In the genomic region with DNA sequence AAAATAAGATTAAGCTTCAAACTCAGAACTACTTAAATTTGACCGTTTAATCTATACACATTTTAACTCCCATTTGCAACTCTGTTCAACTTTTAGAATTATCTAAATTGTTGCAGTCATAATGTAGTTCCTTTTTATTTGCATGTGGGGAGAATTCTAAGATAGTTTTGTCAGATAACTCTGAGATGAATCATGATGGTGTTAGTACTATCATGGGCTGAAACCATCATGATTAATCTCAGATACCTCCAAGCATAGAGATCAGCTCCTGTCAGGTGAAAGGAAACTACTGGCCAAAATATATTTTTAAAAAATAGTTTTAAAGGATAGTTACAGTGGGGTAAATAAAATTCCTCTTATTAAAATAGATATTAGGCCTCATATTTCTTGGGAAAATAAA, we compare ENCODE assay signal across 17 cellular contexts. TPM values are rescaled to one million over a fixed set of nuclear protein-coding genes. Genes with fewer than 3 reads are reported as not detected.
A peak's percentile ranks its signal among the peaks of the same experiment; 100 is the strongest.
DNase-seq lines count a peak whose midpoint lies in the region; ATAC-seq and TF ChIP-seq lines count a peak whose summit lies in the region.
"Had no signal": no experiment of that assay in that cellular context is flagged by ENCODE, and none has a peak within 500 bp of the region (broad histone marks: within the 10 kb centered on the region; RNA-seq: fewer than 3 reads in every experiment).

No MANE protein-coding gene starts in this region.

- POLR2A ChIA-PET in IMR-90 (lab: Charles Lee; ENCODE audit: unreplicated experiment), result no interaction called here

- H3K4me2 ChIP-seq in IMR-90 (ENCODE audit: low read depth, low read length), result no peak overlapping the region

- no peak overlapping the region for H3K4me3 ChIP-seq in IMR-90 (ENCODE audit: insufficient read depth, low read depth, low read length)
- H3K4me3 ChIP-seq in brain microvascular endothelial cell (ENCODE audit: low read depth, low read length), result no peak overlapping the region
- no peak overlapping the region for H3K4me3 ChIP-seq in WERI-Rb-1 (ENCODE audit: low read depth, low read length)
- H3K4me3 ChIP-seq: K562, left ventricle myocardium inferior, upper lobe of right lung had no signal

- no peak for TF ChIP-seq CTCF in IMR-90 (conservative IDR thresholded peaks at IDR 0.05; ENCODE audit: low read depth, low read length)
- no peak for TF ChIP-seq CTCF in brain microvascular endothelial cell (IDR thresholded peaks at IDR 0.05; ENCODE audit: low read depth, low read length, missing control alignments)
- TF ChIP-seq CTCF in WERI-Rb-1 (IDR thresholded peaks at IDR 0.05; ENCODE audit: low read depth, low read length), result no peak

- no peaks in the 10 kb centered on the region for H3K4me1 ChIP-seq in IMR-90 (ENCODE audit: control insufficient read depth, insufficient read depth, low read length)
- H3K4me1 ChIP-seq: upper lobe of right lung had no signal

- BruUV-seq in IMR-90 (replicated peaks; lab: Mats Ljungman, UMichigan), result no TSS peak

- dilution Hi-C loops in IMR-90 (cut with HindIII; ENCODE audit: low sequenced_read_pairs, unreplicated experiment), result no loop called here

- H3K4ac ChIP-seq in IMR-90 (ENCODE audit: low read depth, low read length), result no peak overlapping the region

- TF ChIP-seq POLR2A in IMR-90 (IDR thresholded peaks at IDR 0.05; ENCODE audit: low read depth, low read length), result no peak

- H4K5ac ChIP-seq in IMR-90 (ENCODE audit: low read depth, low read length), result no peak overlapping the region

- H3K23ac ChIP-seq in IMR-90 (ENCODE audit: low read depth, low read length), result no peak overlapping the region

- no peak overlapping the region for H2BK5ac ChIP-seq in IMR-90 (ENCODE audit: low read depth, low read length, poor library complexity, severe bottlenecking)

- no peak overlapping the region for H3K18ac ChIP-seq in IMR-90 (ENCODE audit: low read depth, low read length)

- in situ Hi-C loops in IMR-90 (cut with MboI; ENCODE audit: low sequenced_read_pairs) (no loop called here), brain microvascular endothelial cell (cut with HindIII; ENCODE audit: low pct_ligation_motif_present, low sequenced_read_pairs) (no loop called here)

- no peak for TF ChIP-seq RAD21 in IMR-90 (IDR thresholded peaks at IDR 0.05; ENCODE audit: low read length)

- no peak overlapping the region for H2BK15ac ChIP-seq in IMR-90 (ENCODE audit: low read depth, low read length)

- no peak overlapping the region for H2AK5ac ChIP-seq in IMR-90 (ENCODE audit: low read depth, low read length)

- no peak overlapping the region for H2AFZ ChIP-seq in IMR-90 (replicated peaks; ENCODE audit: low read length, poor library complexity)

- H3K79me1 ChIP-seq in IMR-90 (ENCODE audit: low read depth in 1 of 2, low read length in 2 of 2), result no peaks in the 10 kb centered on the region; a peak in 1 of 4 replicates

- no peak overlapping the region for H4K91ac ChIP-seq in IMR-90 (ENCODE audit: insufficient read depth, low read depth, low read length)

- no peak overlapping the region for H3K56ac ChIP-seq in IMR-90 (ENCODE audit: extremely low read depth, insufficient read depth, low read length)

- DNase-seq in IMR-90, result peak; percentile 25
- peak; percentile 51 for DNase-seq in iris pigment epithelial cell (ENCODE audit: low read depth)
- no peak for DNase-seq in brain microvascular endothelial cell
- no peak for DNase-seq in WERI-Rb-1
- DNase-seq: amniotic stem cell; cortex of kidney; left ventricle myocardium inferior; naive thymus-derived CD8-positive, alpha-beta T cell; NCI-H510A treated with DMSO at 0.1 percent for 48 hours; stimulated activated CD4-positive, alpha-beta T cell treated with anti-CD3 and anti-CD28 coated beads, Interleukin-4, amount 100 ng/mL, for 24 hours; T-helper 1 cell; upper lobe of right lung had no signal

- intact Hi-C loops in IMR-90 (cut with micrococcal nuclease), result no loop called here

- H3K9me3 ChIP-seq in IMR-90 (ENCODE audit: control insufficient read depth, insufficient read depth, low read length), result no peaks in the 10 kb centered on the region
- H3K9me3 ChIP-seq in WERI-Rb-1 (ENCODE audit: severe bottlenecking), result no peaks in the 10 kb centered on the region
- H3K9me3 ChIP-seq: left ventricle myocardium inferior, upper lobe of right lung had no signal

- CTCF ChIA-PET in IMR-90 (lab: Yijun Ruan, JAX), result no interaction called here

- no peaks in the 10 kb centered on the region for H3K9me1 ChIP-seq in IMR-90 (ENCODE audit: insufficient read depth, low read length)

- H3K14ac ChIP-seq in IMR-90 (replicated peaks; ENCODE audit: low read depth, low read length), result no peak overlapping the region

- WGBS in IMR-90 (ENCODE audit: extremely low coverage in 2 of 2, insufficient read length in 1 of 2), 2 experiments, result no CpG with 5 or more reads among the region's 1 CpG

- no peak overlapping the region for H3K9ac ChIP-seq in IMR-90 (ENCODE audit: low read depth, low read length)

- H4K20me1 ChIP-seq in IMR-90 (ENCODE audit: insufficient read depth, low read length), result no peaks in the 10 kb centered on the region

- H3K27me3 ChIP-seq in IMR-90 (ENCODE audit: control insufficient read depth, insufficient read depth, low read length) (no peaks in the 10 kb centered on the region), brain microvascular endothelial cell (replicated peaks) (no peaks in the 10 kb centered on the region), WERI-Rb-1 (ENCODE audit: insufficient read depth, low read depth, severe bottlenecking) (no peaks in the 10 kb centered on the region)
- H3K27me3 ChIP-seq: upper lobe of right lung had no signal

- no peak overlapping the region for H4K8ac ChIP-seq in IMR-90 (ENCODE audit: low read depth in 2 of 2, low read length in 2 of 2)

- ATAC-seq in GM18508 (IDR thresholded peaks at IDR 0.05; ENCODE audit: insufficient read depth, unreplicated experiment) (peak; percentile 52), HG02642 (IDR thresholded peaks at IDR 0.05; ENCODE audit: poor library complexity, unreplicated experiment) (peak; percentile 51), IMR-90 (ENCODE audit: low read depth) (peak; percentile 81), GM19397 (IDR thresholded peaks at IDR 0.05; ENCODE audit: unreplicated experiment) (no peak)
- ATAC-seq: K562; naive thymus-derived CD8-positive, alpha-beta T cell; upper lobe of right lung had no signal

- H2BK120ac ChIP-seq in IMR-90 (ENCODE audit: low read depth, low read length), result no peak overlapping the region

- no peak overlapping the region for H2AK9ac ChIP-seq in IMR-90 (replicated peaks; ENCODE audit: low read depth, low read length, poor library complexity)

- H2BK20ac ChIP-seq in IMR-90 (ENCODE audit: low read depth, low read length), result no peak overlapping the region

- H3K36me3 ChIP-seq in IMR-90 (ENCODE audit: control insufficient read depth, insufficient read depth, low read length), result no peaks in the 10 kb centered on the region
- H3K36me3 ChIP-seq in brain microvascular endothelial cell (replicated peaks), result no peaks in the 10 kb centered on the region
- peaks cover 4% of the 10 kb centered on the region; the same call in 1 of the 2 replicates for H3K36me3 ChIP-seq in WERI-Rb-1

- no peak overlapping the region for H3K27ac ChIP-seq in IMR-90 (ENCODE audit: insufficient read depth, low read length)
- no peak overlapping the region for H3K27ac ChIP-seq in brain microvascular endothelial cell
- H3K27ac ChIP-seq in WERI-Rb-1, result no peak overlapping the region
- H3K27ac ChIP-seq: C4-2B, left ventricle myocardium inferior, upper lobe of right lung had no signal

TF ChIP-seq in IMR-90, 13 proteins besides CTCF, POLR2A, EP300 and RAD21:
- TF ChIP-seq RFX5 (IDR thresholded peaks at IDR 0.05; ENCODE audit: low read depth, low read length), result no peak

RNA-seq across cellular contexts. Expression of gene FBXO8, which starts 39.0 kb away (rescaled TPM):
- 23.9 and 25.6 TPM in 2 replicates for total RNA-seq in IMR-90 (2012; rRNA removed)
- polyA plus RNA-seq in IMR-90 (2012; rRNA removed), result 10.4 and 11.3 TPM in 2 replicates
- polyA plus RNA-seq in IMR-90 (2012; cell fraction: cytosol; rRNA removed), result 7.9 and 8.1 TPM in 2 replicates
- polyA plus RNA-seq in IMR-90 (2012; cell fraction: nucleus; rRNA removed; ENCODE audit: low replicate concordance), result 2.5 and 8.0 TPM in 2 replicates

RNA-seq across cellular contexts. Expression of gene CEP44, which starts 39.3 kb away (rescaled TPM):
- 9.5 and 15.8 TPM in 2 replicates for total RNA-seq in IMR-90 (2012; rRNA removed)
- 1.9 and 3.5 TPM in 2 replicates for polyA plus RNA-seq in IMR-90 (2012; rRNA removed)
- polyA plus RNA-seq in IMR-90 (2012; cell fraction: cytosol; rRNA removed), result 0.41 and 1.2 TPM in 2 replicates
- 0.94 and 6.8 TPM in 2 replicates for polyA plus RNA-seq in IMR-90 (2012; cell fraction: nucleus; rRNA removed; ENCODE audit: low replicate concordance)

Comparison
In these comparisons a context has a peak if more than half of its experiments do, and no peak if none do; other contexts are left out.
1. DNase-seq: peak in IMR-90 (single experiment) and iris pigment epithelial cell (single experiment); none in brain microvascular endothelial cell (single experiment) and WERI-Rb-1 (single experiment).